20 cellular contexts compared by ENCODE assay signal in genomic region chr12:105214141-105214540, GRCh38. TPM values are rescaled to one million over a fixed set of nuclear protein-coding genes. Genes with fewer than 3 reads are reported as not detected.
DNase-seq lines count a peak whose midpoint lies in the region; ATAC-seq and TF ChIP-seq lines count a peak whose summit lies in the region.
"Had no signal": no experiment of that assay in that cellular context is flagged by ENCODE, and none has a peak within 500 bp of the region (broad histone marks: within the 10 kb centered on the region; RNA-seq: fewer than 3 reads in every experiment).

No MANE protein-coding gene starts in this region.

- no peak overlapping the region for H3K9ac ChIP-seq in mammary epithelial cell (ENCODE audit: insufficient read depth, low read length)

- CTCF ChIA-PET in mammary epithelial cell (lab: Charles Lee; ENCODE audit: low non-redundant PET): no interaction called here

- H3K27ac ChIP-seq in mammary epithelial cell (ENCODE audit: insufficient read depth, low read depth, low read length) (peak overlapping the region; percentile 77), mesodermal cell (ENCODE audit: low read depth, low read length, severe bottlenecking) (peak overlapping the region; percentile 26)
- H3K27ac ChIP-seq: heart right ventricle, right atrium auricular region had no signal

- dilution Hi-C loops in mammary epithelial cell (cut with HindIII; ENCODE audit: low sequenced_read_pairs): no loop called here

- DNase-seq in SIG-M5 treated with dmso at 0.1 percent for 504 hours (lab: John Stamatoyannopoulos, UW; ENCODE audit: unreplicated experiment) (peak; percentile 43), SIG-M5 (lab: John Stamatoyannopoulos, UW) (no peak), mammary epithelial cell (peak; percentile 23), OCI-M1 (lab: John Stamatoyannopoulos, UW) (no peak), head of caudate nucleus (no peak)
- DNase-seq: 8988T; activated CD8-positive, alpha-beta memory T cell treated with anti-CD3 and anti-CD28 coated beads for 24 hours; activated effector memory CD4-positive, alpha-beta T cell treated with anti-CD3 and anti-CD28 coated beads, Interleukin-2, amount 50 U/mL, for 16 hours; CD8-positive, alpha-beta memory T cell; endodermal cell; heart right ventricle; NCI-H1694; NCI-H526; nephron progenitor cell; stimulated activated naive B cell treated with anti-CD40 and anti-IgM and Interleukin-4, amounts not matched to agents 10 μg/mL and 1 μg/mL and 100 μg/mL, for 72 hours; T-helper 9 cell had no signal

- H3K4me2 ChIP-seq in mammary epithelial cell (ENCODE audit: insufficient read depth, low read depth, low read length): no peak overlapping the region

- H3K79me2 ChIP-seq in mammary epithelial cell (ENCODE audit: insufficient read depth, low read length): peaks cover 3% of the 10 kb centered on the region

- BruUV-seq in mammary epithelial cell (replicated peaks; lab: Mats Ljungman, UMichigan): no TSS peak

- H3K4me3 ChIP-seq in mammary epithelial cell (replicated peaks in 1 of 3; ENCODE audit: insufficient read depth in 1 of 3, low read depth in 2 of 3, low read length in 3 of 3): no peak overlapping the region
- H3K4me3 ChIP-seq in mesodermal cell (ENCODE audit: extremely low read depth, insufficient read depth, low read length, poor library complexity, severe bottlenecking): no peak overlapping the region
- H3K4me3 ChIP-seq: heart right ventricle, right atrium auricular region had no signal

- no peaks in the 10 kb centered on the region for H3K27me3 ChIP-seq in mammary epithelial cell (ENCODE audit: insufficient read depth, low read length)
- H3K27me3 ChIP-seq: heart right ventricle, right atrium auricular region had no signal

- H3K9me3 ChIP-seq in mammary epithelial cell (replicated peaks; ENCODE audit: insufficient read depth, low read length): no peaks in the 10 kb centered on the region
- H3K9me3 ChIP-seq in mesodermal cell (ENCODE audit: control insufficient read depth, low read length): no peaks in the 10 kb centered on the region
- H3K9me3 ChIP-seq: heart right ventricle, right atrium auricular region had no signal

- H3K36me3 ChIP-seq in mammary epithelial cell (ENCODE audit: insufficient read depth, low read length) (peaks cover 3% of the 10 kb centered on the region), mesodermal cell (ENCODE audit: control insufficient read depth, insufficient read depth, low read length) (peaks cover 83% of the 10 kb centered on the region)

- in situ Hi-C loops in mammary epithelial cell (cut with MboI; ENCODE audit: low sequenced_read_pairs in 2 of 2): loop anchor here in 1 of 2 donors (25.0 kb wide), 1 partner anchor 148 kb away; no protein-coding TSS in a partner anchor

- intact Hi-C loops in mammary epithelial cell (cut with micrococcal nuclease) (loop anchor here (1.0 kb wide), 1 partner anchor 48 kb away; no protein-coding TSS in a partner anchor), head of caudate nucleus (cut with DNase I) (no loop called here)

- H4K20me1 ChIP-seq in mammary epithelial cell (ENCODE audit: insufficient read depth, low read length): no peaks in the 10 kb centered on the region

- WGBS in mammary epithelial cell (ENCODE audit: low coverage, missing lambda C conversion rate): 77% methylated on average over 6 of the region's 6 CpGs
- WGBS in mesodermal cell (ENCODE audit: insufficient coverage in 2 of 2), 2 experiments: 94 to 100% methylated on average over 4 to 5 of the region's 6 CpGs

- no peak for TF ChIP-seq CTCF in mammary epithelial cell (conservative IDR thresholded peaks at IDR 0.05 in 1 of 2, IDR thresholded peaks at IDR 0.05 in 1 of 2; ENCODE audit: extremely low read depth in 1 of 2, insufficient read depth in 1 of 2, low read depth in 1 of 2, low read length in 2 of 2)

- no peak overlapping the region for H2AFZ ChIP-seq in mammary epithelial cell (ENCODE audit: low read depth, low read length)

- ATAC-seq in GM18511 (IDR thresholded peaks at IDR 0.05; ENCODE audit: unreplicated experiment) (no peak), GM18858 (IDR thresholded peaks at IDR 0.05; ENCODE audit: unreplicated experiment) (no peak)
- ATAC-seq: heart right ventricle; stimulated activated naive B cell treated with anti-CD40 and anti-IgM and Interleukin-4, amounts not matched to agents 10 μg/mL and 1 μg/mL and 100 μg/mL, for 72 hours had no signal

- H3K4me1 ChIP-seq in mammary epithelial cell (ENCODE audit: insufficient read depth, low read length) (peaks cover 22% of the 10 kb centered on the region), mesodermal cell (ENCODE audit: control insufficient read depth, insufficient read depth, low read length, poor library complexity, severe bottlenecking) (peaks cover 25% of the 10 kb centered on the region)

RNA-seq across cellular contexts. Expression of gene APPL2, which starts 21.8 kb away (rescaled TPM):
- 10 to 100 TPM; 32.1 to 36.0 TPM for total RNA-seq in mammary epithelial cell
- polyA plus RNA-seq in mammary epithelial cell: 13.2 TPM
- 6.7 TPM for polyA minus RNA-seq in mammary epithelial cell
- polyA plus RNA-seq in mesodermal cell (2013, experiment 1 of 2): 37.3 TPM
- polyA plus RNA-seq in mesodermal cell (2013, experiment 2 of 2): 33.5 TPM

Comparison
In these comparisons a context has a peak if more than half of its experiments do, and no peak if none do; other contexts are left out.
1. DNase-seq: peak in SIG-M5 treated with dmso at 0.1 percent for 504 hours (single experiment) and mammary epithelial cell (single experiment); none in SIG-M5 (single experiment), OCI-M1 (single experiment) and head of caudate nucleus (0 of 42).